ENCODE assay signal across 26 cellular contexts in genomic region chr13:67091603-67092002, GRCh38.
"Had no signal": no experiment of that assay in that cellular context is flagged by ENCODE, and none has a peak within 500 bp of the region (broad histone marks: within the 10 kb centered on the region; RNA-seq: fewer than 3 reads in every experiment).

No MANE protein-coding gene starts in this region.

- H3K9me3 ChIP-seq: colonic mucosa had no signal

- H3K4me1 ChIP-seq: colonic mucosa had no signal

- H3K27me3 ChIP-seq: brain microvascular endothelial cell, colonic mucosa had no signal

- H3K36me3 ChIP-seq: brain microvascular endothelial cell, colonic mucosa had no signal

- ATAC-seq: activated CD4-positive, alpha-beta T cell treated with anti-CD3 and anti-CD28 coated beads for 36 hours; activated CD8-positive, alpha-beta memory T cell treated with anti-CD3 and anti-CD28 coated beads, Interleukin-2, amount 10 ng/mL, durations not matched to agents 7 days and 5 days; activated CD8-positive, alpha-beta T cell treated with anti-CD3 and anti-CD28 coated beads, Interleukin-2, amount 10 ng/mL, durations not matched to agents 7 days and 5 days; activated T-cell treated with anti-CD3 and anti-CD28 coated beads, Interleukin-2, amount 50 U/mL, for 72 hours; esophagus mucosa had no signal

- H3K27ac ChIP-seq: brain microvascular endothelial cell, colonic mucosa had no signal

- DNase-seq: activated CD4-positive, alpha-beta memory T cell treated with anti-CD3 and anti-CD28 coated beads for 36 hours; activated CD4-positive, alpha-beta T cell treated with anti-CD3 and anti-CD28 coated beads for 36 hours; activated CD4-positive, alpha-beta T cell treated with anti-CD3 and anti-CD28 coated beads, Interleukin-2, amount 10 ng/mL, durations not matched to agents 24 days and 14 days; activated CD4-positive, CD25-positive, alpha-beta regulatory T cell; activated CD4-positive, CD25-positive, alpha-beta regulatory T cell treated with anti-CD3 and anti-CD28 coated beads, Interleukin-2, amount 50 U/mL, for 72 hours; activated CD8-positive, alpha-beta memory T cell treated with anti-CD3 and anti-CD28 coated beads, Interleukin-2, amount 10 ng/mL, durations not matched to agents 7 days and 5 days; activated CD8-positive, alpha-beta memory T cell treated with anti-CD3 and anti-CD28 coated beads, Interleukin-2, amount 50 U/mL, for 4 hours; activated CD8-positive, alpha-beta T cell treated with anti-CD3 and anti-CD28 coated beads, Interleukin-2, amount 10 ng/mL, durations not matched to agents 7 days and 5 days; activated gamma-delta T cell; activated naive CD4-positive, alpha-beta T cell; activated naive CD4-positive, alpha-beta T cell treated with anti-CD3 and anti-CD28 coated beads, Interleukin-2, amount 10 ng/mL, durations not matched to agents 7 days and 5 days; activated T-cell treated with anti-CD3 and anti-CD28 coated beads, Interleukin-2, amount 50 U/mL, for 24 hours; activated T-cell treated with anti-CD3 and anti-CD28 coated beads, Interleukin-2, amount 50 U/mL, for 72 hours; amniotic stem cell; anterior cingulate cortex; brain microvascular endothelial cell; caudate nucleus; colonic mucosa; effector memory CD4-positive, alpha-beta T cell; endodermal cell; foreskin fibroblast; head of caudate nucleus; T-helper 2 cell had no signal

- FAIRE-seq: astrocyte, bronchial epithelial cell had no signal

- H3K4me3 ChIP-seq: colonic mucosa had no signal
